Comparison of ENCODE assay signal across 14 cellular contexts in genomic region chr7:20541615-20542349, GRCh38.
DNase-seq lines count a peak whose midpoint lies in the region; ATAC-seq and TF ChIP-seq lines count a peak whose summit lies in the region.
"Had no signal": no experiment of that assay in that cellular context is flagged by ENCODE, and none has a peak within 500 bp of the region (broad histone marks: within the 10 kb centered on the region; RNA-seq: fewer than 3 reads in every experiment).

No MANE protein-coding gene starts in this region.

- H3K27ac ChIP-seq in RWPE1: no peak overlapping the region
- H3K27ac ChIP-seq in upper lobe of left lung: no peak overlapping the region

- intact Hi-C loops in Caco-2 (cut with micrococcal nuclease; ENCODE audit: unreplicated experiment): no loop called here

- H3K9me3 ChIP-seq in upper lobe of left lung: no peaks in the 10 kb centered on the region
- H3K9me3 ChIP-seq in Caco-2: no peaks in the 10 kb centered on the region

- ATAC-seq in GM19351 (IDR thresholded peaks at IDR 0.05; ENCODE audit: unreplicated experiment) (peak; percentile 87), HG03095 (IDR thresholded peaks at IDR 0.05; ENCODE audit: unreplicated experiment) (peak; percentile 64), upper lobe of left lung (ENCODE audit: low FRiP score in 2 of 2) (no peak)

- H3K4me1 Mint-ChIP-seq in Caco-2 (ENCODE audit: low read depth, unreplicated experiment): no peaks in the 10 kb centered on the region
- H3K4me1 Mint-ChIP-seq: B cell, memory B cell had no signal

- no peaks in the 10 kb centered on the region for H3K9me3 Mint-ChIP-seq in Caco-2 (ENCODE audit: unreplicated experiment)

- no TSS peak for BruUV-seq in Caco-2 (replicated peaks; lab: Mats Ljungman, UMichigan)

- TF ChIP-seq CTCF in GM06990 (IDR thresholded peaks at IDR 0.05; ENCODE audit: insufficient read depth, low read length, poor library complexity, severe bottlenecking) (no peak), RWPE1 (conservative IDR thresholded peaks at IDR 0.05; ENCODE audit: low read depth) (no peak), upper lobe of left lung (IDR thresholded peaks at IDR 0.05) (no peak), Caco-2 (IDR thresholded peaks at IDR 0.05; ENCODE audit: insufficient read depth in 1 of 2, low read depth in 1 of 2, low read length in 1 of 2, severe bottlenecking in 1 of 2, unreplicated experiment in 1 of 2) (no peak)

- 71 to 80% methylated on average over 6 of the region's 6 CpGs for WGBS in upper lobe of left lung, 2 donors

- TF ChIP-seq POLR2A in upper lobe of left lung (IDR thresholded peaks at IDR 0.05): no peak

- H3K36me3 Mint-ChIP-seq in Caco-2 (ENCODE audit: insufficient read depth, unreplicated experiment): no peaks in the 10 kb centered on the region
- H3K36me3 Mint-ChIP-seq: memory B cell had no signal

- H3K4me1 ChIP-seq in upper lobe of left lung (no peaks in the 10 kb centered on the region), Caco-2 (no peaks in the 10 kb centered on the region)

- H3K4me3 ChIP-seq in GM06990 (replicated peaks; ENCODE audit: low read depth, low read length) (no peak overlapping the region), upper lobe of left lung (no peak overlapping the region), Caco-2 (ENCODE audit: low read depth, low read length) (no peak overlapping the region)

- H3K4me3 Mint-ChIP-seq in Caco-2 (ENCODE audit: unreplicated experiment): no peak overlapping the region
- H3K4me3 Mint-ChIP-seq: B cell, memory B cell had no signal

- H3K27me3 ChIP-seq in GM06990 (replicated peaks; ENCODE audit: control insufficient read depth, insufficient read depth, low read length) (no peaks in the 10 kb centered on the region), upper lobe of left lung (no peaks in the 10 kb centered on the region), Caco-2 (replicated peaks; ENCODE audit: control insufficient read depth, insufficient read depth, low read length) (no peaks in the 10 kb centered on the region)

- peaks cover 6% of the 10 kb centered on the region for H3K27me3 Mint-ChIP-seq in Caco-2 (ENCODE audit: insufficient read depth, unreplicated experiment)
- H3K27me3 Mint-ChIP-seq: B cell, memory B cell had no signal

- CTCF ChIA-PET in RWPE1 (lab: Yijun Ruan, JAX) (no interaction called here), Caco-2 (lab: Charles Lee) (no interaction called here)

- DNase-seq in GM06990 (ENCODE audit: extremely low read depth, insufficient read length) (peak; percentile 46), RWPE1 (ENCODE audit: low spot score) (peak; percentile 56), upper lobe of left lung (no peak), NCI-H2107 treated with DMSO at 0.1 percent for 48 hours (lab: John Stamatoyannopoulos, UW; ENCODE audit: unreplicated experiment) (no peak), Caco-2 (no peak), NCI-H1092 treated with DMSO at 0.1 percent for 48 hours (lab: John Stamatoyannopoulos, UW) (no peak)
- DNase-seq: activated CD8-positive, alpha-beta memory T cell treated with anti-CD3 and anti-CD28 coated beads, Interleukin-2, amount 50 U/mL, for 4 hours; amniotic stem cell; effector CD8-positive, alpha-beta T cell; stimulated activated CD4-positive, alpha-beta T cell treated with anti-CD3 and anti-CD28 coated beads, Interleukin-2, amount 100 ng/mL, for 48 hours had no signal

- POLR2A ChIA-PET in RWPE1 (lab: Yijun Ruan, JAX; ENCODE audit: low non-redundant PET): no interaction called here
- POLR2A ChIA-PET in Caco-2 (lab: Charles Lee): no interaction called here

- H3K27ac Mint-ChIP-seq in Caco-2 (ENCODE audit: unreplicated experiment): no peak overlapping the region
- H3K27ac Mint-ChIP-seq: B cell, memory B cell had no signal

- TF ChIP-seq EP300 in upper lobe of left lung (IDR thresholded peaks at IDR 0.05): no peak

- H3K36me3 ChIP-seq in GM06990 (ENCODE audit: control insufficient read depth, insufficient read depth, low read length) (no peaks in the 10 kb centered on the region), upper lobe of left lung (no peaks in the 10 kb centered on the region), Caco-2 (ENCODE audit: control insufficient read depth, insufficient read depth, low read length) (no peaks in the 10 kb centered on the region)

Comparison
In these comparisons a context has a peak if more than half of its experiments do, and no peak if none do; other contexts are left out.
1. DNase-seq: peak in GM06990 (single experiment) and RWPE1 (single experiment); none in upper lobe of left lung (0 of 2), NCI-H2107 treated with DMSO at 0.1 percent for 48 hours (single experiment), Caco-2 (0 of 2) and NCI-H1092 treated with DMSO at 0.1 percent for 48 hours (single experiment).
2. ATAC-seq: peak in GM19351 (single experiment) and HG03095 (single experiment); none in upper lobe of left lung (0 of 2).